25 cellular contexts compared by ENCODE assay signal in the genomic region with DNA sequence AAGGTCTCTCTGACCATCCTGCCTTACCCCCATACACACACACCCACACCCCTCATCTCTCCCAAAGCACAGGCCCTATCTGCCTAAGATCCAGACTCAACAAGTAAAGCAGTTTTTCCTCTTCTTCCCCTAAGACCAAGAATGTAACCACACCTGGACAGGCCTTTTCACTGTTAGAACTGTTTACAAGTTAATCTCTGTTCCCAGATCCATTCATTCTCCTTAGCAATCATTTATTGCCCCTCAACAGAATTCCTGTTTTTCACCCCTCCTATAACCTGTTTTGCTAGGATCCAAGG. TPM values are rescaled to one million over a fixed set of nuclear protein-coding genes. Genes with fewer than 3 reads are reported as not detected.
"Had no signal": no experiment of that assay in that cellular context is flagged by ENCODE, and none has a peak within 500 bp of the region (broad histone marks: within the 10 kb centered on the region; RNA-seq: fewer than 3 reads in every experiment).

No MANE protein-coding gene starts in this region.

- H3K9me3 ChIP-seq: sigmoid colon, thoracic aorta, upper lobe of left lung had no signal

- H3K36me3 ChIP-seq: brain microvascular endothelial cell, sigmoid colon, thoracic aorta, upper lobe of left lung, WERI-Rb-1 had no signal

- H3K4me3 ChIP-seq: sigmoid colon, thoracic aorta, upper lobe of left lung had no signal

- ATAC-seq: activated CD8-positive, alpha-beta T cell treated with anti-CD3 and anti-CD28 coated beads, Interleukin-2, amount 10 ng/mL, durations not matched to agents 7 days and 5 days; activated naive CD4-positive, alpha-beta T cell treated with anti-CD3 and anti-CD28 coated beads, Interleukin-2, amount 50 U/mL, for 72 hours; esophagus mucosa; left cardiac atrium; naive thymus-derived CD4-positive, alpha-beta T cell had no signal

- H3K4me3 Mint-ChIP-seq: activated CD8-positive, alpha-beta T cell treated with anti-CD3 and anti-CD28 coated beads, Interleukin-2, amount 10 ng/mL, durations not matched to agents 7 days and 5 days; naive thymus-derived CD4-positive, alpha-beta T cell; neural crest cell had no signal

- H3K27ac Mint-ChIP-seq: activated CD8-positive, alpha-beta T cell treated with anti-CD3 and anti-CD28 coated beads, Interleukin-2, amount 10 ng/mL, durations not matched to agents 7 days and 5 days; activated naive CD4-positive, alpha-beta T cell treated with anti-CD3 and anti-CD28 coated beads, Interleukin-2, amount 50 U/mL, for 72 hours; naive thymus-derived CD4-positive, alpha-beta T cell had no signal

- DNase-seq: activated CD4-positive, alpha-beta T cell treated with anti-CD3 and anti-CD28 coated beads for 1 hour; activated CD4-positive, alpha-beta T cell treated with anti-CD3 and anti-CD28 coated beads, Interleukin-2, amount 50 U/mL, for 1 hour; activated CD8-positive, alpha-beta T cell treated with anti-CD3 and anti-CD28 coated beads, Interleukin-2, amount 10 ng/mL, durations not matched to agents 7 days and 5 days; brain microvascular endothelial cell; caudate nucleus; effector CD8-positive, alpha-beta T cell; hypothalamus; left cardiac atrium; naive thymus-derived CD4-positive, alpha-beta T cell; sigmoid colon; stimulated activated CD4-positive, alpha-beta T cell treated with anti-CD3 and anti-CD28 coated beads, Interleukin-4, amount 100 ng/mL, for 24 hours; stimulated activated naive CD4-positive, alpha-beta T cell treated with Interleukin-2 at 50 U/mL for 16 hours; T-helper 1 cell; WERI-Rb-1 had no signal

- H3K36me3 Mint-ChIP-seq: activated naive CD4-positive, alpha-beta T cell treated with anti-CD3 and anti-CD28 coated beads, Interleukin-2, amount 50 U/mL, for 72 hours; naive thymus-derived CD4-positive, alpha-beta T cell had no signal

- H3K9me3 Mint-ChIP-seq: activated naive CD4-positive, alpha-beta T cell treated with anti-CD3 and anti-CD28 coated beads, Interleukin-2, amount 50 U/mL, for 72 hours; naive thymus-derived CD4-positive, alpha-beta T cell; neural crest cell had no signal

- H3K27ac ChIP-seq: brain microvascular endothelial cell, sigmoid colon, thoracic aorta, WERI-Rb-1 had no signal

- H3K27me3 ChIP-seq: upper lobe of left lung had no signal

- H3K4me1 Mint-ChIP-seq: naive thymus-derived CD4-positive, alpha-beta T cell had no signal

RNA-seq across cellular contexts. Expression of a gene that starts 1.9 kb away (rescaled TPM):
- total RNA-seq: activated CD8-positive, alpha-beta T cell treated with anti-CD3 and anti-CD28 coated beads, Interleukin-2, amount 10 ng/mL, durations not matched to agents 7 days and 5 days; activated naive CD4-positive, alpha-beta T cell treated with anti-CD3 and anti-CD28 coated beads, Interleukin-2, amount 50 U/mL, for 72 hours; dermis blood vessel endothelial cell; endothelial cell of umbilical vein; esophagus mucosa; frontal cortex; left cardiac atrium; liver; naive thymus-derived CD4-positive, alpha-beta T cell; neural crest cell; renal cortical epithelial cell; upper lobe of left lung had no signal
- polyA plus RNA-seq: aorta; endothelial cell of umbilical vein; liver; naive thymus-derived CD4-positive, alpha-beta T cell; sigmoid colon had no signal

RNA-seq across cellular contexts. Expression of a gene that starts 12.4 kb away (rescaled TPM):
- total RNA-seq: dermis blood vessel endothelial cell, endothelial cell of umbilical vein, esophagus mucosa, frontal cortex, left cardiac atrium, neural crest cell, renal cortical epithelial cell, thoracic aorta had no signal
- polyA plus RNA-seq: endothelial cell of umbilical vein had no signal
